In the genomic region with DNA sequence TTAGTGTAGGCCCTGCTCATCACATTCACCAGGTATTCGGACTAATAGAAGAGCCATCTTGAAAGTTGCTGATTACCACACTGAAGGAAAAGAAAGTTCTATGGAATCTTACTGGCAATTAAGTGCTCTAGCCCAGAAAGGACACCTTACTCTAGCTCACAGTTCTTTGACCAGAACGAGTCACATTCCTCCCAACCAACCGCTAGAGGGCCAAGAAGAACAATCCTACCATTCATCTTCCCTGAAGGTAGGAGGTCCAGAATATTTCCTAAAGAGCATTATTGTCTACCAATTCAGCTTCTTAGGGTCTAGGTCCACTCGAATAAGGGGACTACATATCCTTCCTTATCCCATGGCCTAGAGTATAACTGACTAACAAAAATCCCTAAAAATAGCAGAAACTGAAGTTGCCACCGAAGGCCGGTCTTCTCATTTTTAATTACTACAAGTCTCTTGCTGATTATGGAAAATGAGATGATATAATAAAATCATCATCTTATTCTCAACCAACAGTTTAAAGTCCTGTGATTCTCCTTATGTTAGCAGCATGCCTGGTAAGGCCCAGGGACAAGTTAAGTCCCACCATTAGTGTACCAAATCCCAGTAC, we compare ENCODE assay signal across 7 cellular contexts. TPM values are rescaled to one million over a fixed set of nuclear protein-coding genes. Genes with fewer than 3 reads are reported as not detected.
DNase-seq lines count a peak whose midpoint lies in the region; ATAC-seq and TF ChIP-seq lines count a peak whose summit lies in the region.

No MANE protein-coding gene starts in this region.

- no peaks in the 10 kb centered on the region for H3K79me2 ChIP-seq in parathyroid adenoma

- H3K27me3 ChIP-seq in SJCRH30: no peaks in the 10 kb centered on the region
- no peaks in the 10 kb centered on the region for H3K27me3 ChIP-seq in parathyroid adenoma (ENCODE audit: control insufficient read depth, insufficient read depth, low read length)

- no peaks in the 10 kb centered on the region for H3K36me3 ChIP-seq in SJCRH30
- H3K36me3 ChIP-seq in parathyroid adenoma (ENCODE audit: control insufficient read depth, insufficient read depth, low read length): no peaks in the 10 kb centered on the region

- H3K4me3 ChIP-seq in SJCRH30 (no peak overlapping the region), parathyroid adenoma (ENCODE audit: low read depth, low read length) (no peak overlapping the region)

- no peak overlapping the region for H2AFZ ChIP-seq in parathyroid adenoma

- peak; percentile 43 for TF ChIP-seq CTCF in parathyroid adenoma (IDR thresholded peaks at IDR 0.05)

- H3K27ac ChIP-seq in SJCRH30: no peak overlapping the region
- H3K27ac ChIP-seq in parathyroid adenoma: no peak overlapping the region

- DNase-seq in EH (ENCODE audit: low read depth) (peak; percentile 60), SJCRH30 (peak; percentile 17 to 67), fibroblast of peridontal ligament (ENCODE audit: extremely low read depth) (peak; percentile 60)

- H3K9me3 ChIP-seq in SJCRH30 (replicated peaks) (no peaks in the 10 kb centered on the region), parathyroid adenoma (ENCODE audit: control insufficient read depth, low read length) (no peaks in the 10 kb centered on the region)

- peak; percentile 87 for ATAC-seq in GM19395 (IDR thresholded peaks at IDR 0.05; ENCODE audit: unreplicated experiment)
- ATAC-seq in HG03442 (IDR thresholded peaks at IDR 0.05; ENCODE audit: unreplicated experiment): peak; percentile 78
- ATAC-seq in HG02763 (IDR thresholded peaks at IDR 0.05; ENCODE audit: unreplicated experiment): no peak

- H3K9ac ChIP-seq in parathyroid adenoma: no peak overlapping the region

- H3K4me2 ChIP-seq in parathyroid adenoma (ENCODE audit: low read length): no peak overlapping the region

- H3K4me1 ChIP-seq in SJCRH30 (no peaks in the 10 kb centered on the region), parathyroid adenoma (no peaks in the 10 kb centered on the region)

RNA-seq across cellular contexts. Expression of gene FMO1, which starts 2.7 kb away (rescaled TPM):
- not detected in 2 replicates for total RNA-seq in SJCRH30 (2014; rRNA removed; shearing (Covaris generic))
